ENCODE assay signal across 18 cellular contexts in genomic region chr9:129290606-129291005, GRCh38.
DNase-seq lines count a peak whose midpoint lies in the region; ATAC-seq and TF ChIP-seq lines count a peak whose summit lies in the region.
"Had no signal": no experiment of that assay in that cellular context is flagged by ENCODE, and none has a peak within 500 bp of the region (broad histone marks: within the 10 kb centered on the region; RNA-seq: fewer than 3 reads in every experiment).

No MANE protein-coding gene starts in this region.

- intact Hi-C loops in left cardiac atrium (cut with DNase I), result no loop called here
- intact Hi-C loops in upper lobe of right lung (cut with DNase I), result no loop called here

- peaks cover 4% of the 10 kb centered on the region for H3K36me3 Mint-ChIP-seq in central memory CD8-positive, alpha-beta T cell (ENCODE audit: insufficient read depth)
- H3K36me3 Mint-ChIP-seq: CD4-positive, CD25-positive, alpha-beta regulatory T cell; naive B cell; T-cell had no signal

- peaks cover 0 to 4% of the 10 kb centered on the region in 2 donors for H3K9me3 ChIP-seq in right atrium auricular region
- H3K9me3 ChIP-seq in lung (ENCODE audit: control insufficient read depth in 2 of 2, insufficient read depth in 1 of 2, low read length in 1 of 2), result no peaks in the 10 kb centered on the region
- H3K9me3 ChIP-seq in upper lobe of right lung, result no peaks in the 10 kb centered on the region

- no peaks in the 10 kb centered on the region for H3K9me3 Mint-ChIP-seq in central memory CD8-positive, alpha-beta T cell
- H3K9me3 Mint-ChIP-seq: stimulated activated naive CD8-positive, alpha-beta T cell treated with anti-CD3 and anti-CD28 coated beads, Interleukin-15, Interleukin-2, amounts not matched to agents 100 ng/mL and 50 ng/mL, for 24 hours had no signal

- H3K27me3 Mint-ChIP-seq in central memory CD8-positive, alpha-beta T cell, result no peaks in the 10 kb centered on the region
- H3K27me3 Mint-ChIP-seq: T-cell had no signal

- DNase-seq in right atrium auricular region (ENCODE audit: low spot score) (peak; percentile 28), left cardiac atrium (no peak), lung (ENCODE audit: low spot score) (peak; percentile 49), upper lobe of right lung (peak; percentile 74), NCI-H1694 (lab: John Stamatoyannopoulos, UW) (no peak), NCI-H187 treated with DMSO at 0.1 percent for 48 hours (lab: John Stamatoyannopoulos, UW) (no peak)
- no peak for DNase-seq in central memory CD8-positive, alpha-beta T cell (ENCODE audit: low spot score in 2 of 2)
- DNase-seq: amniotic stem cell; CD4-positive, CD25-positive, alpha-beta regulatory T cell; MV-4-11; naive B cell; NCI-H1694 treated with DMSO at 0.1 percent for 48 hours; NCI-H524 treated with DMSO at 0.1 percent for 48 hours; nucleus accumbens; right cardiac atrium had no signal

- no peak overlapping the region for H3K4me3 Mint-ChIP-seq in central memory CD8-positive, alpha-beta T cell
- H3K4me3 Mint-ChIP-seq: CD4-positive, CD25-positive, alpha-beta regulatory T cell; naive B cell; stimulated activated naive CD8-positive, alpha-beta T cell treated with anti-CD3 and anti-CD28 coated beads, Interleukin-15, Interleukin-2, amounts not matched to agents 100 ng/mL and 50 ng/mL, for 24 hours; T-cell had no signal

- 35 to 41% methylated on average over 16 of the region's 16 CpGs for WGBS in lung, 2 donors

- no peaks in the 10 kb centered on the region for H3K36me3 ChIP-seq in right atrium auricular region
- peaks cover 0 to 3% of the 10 kb centered on the region in 2 donors for H3K36me3 ChIP-seq in lung (ENCODE audit: control insufficient read depth in 2 of 2, insufficient read depth in 2 of 2, low read length in 2 of 2)
- H3K36me3 ChIP-seq in upper lobe of right lung, result no peaks in the 10 kb centered on the region

- H3K4me1 ChIP-seq in right atrium auricular region (no peaks in the 10 kb centered on the region), lung (ENCODE audit: control insufficient read depth in 2 of 2, insufficient read depth in 2 of 2, low read length in 2 of 2) (peaks cover 0 to 3% of the 10 kb centered on the region in 2 donors), upper lobe of right lung (peaks cover 5% of the 10 kb centered on the region)

- H3K27ac ChIP-seq in right atrium auricular region (no peak overlapping the region), lung (ENCODE audit: low read depth in 1 of 2, low read length in 1 of 2) (no peak overlapping the region), upper lobe of right lung (no peak overlapping the region)

- H3K27ac Mint-ChIP-seq in central memory CD8-positive, alpha-beta T cell (ENCODE audit: low read depth), result peak overlapping the region; percentile 59
- H3K27ac Mint-ChIP-seq: stimulated activated naive CD8-positive, alpha-beta T cell treated with anti-CD3 and anti-CD28 coated beads, Interleukin-15, Interleukin-2, amounts not matched to agents 100 ng/mL and 50 ng/mL, for 24 hours; T-cell had no signal

- TF ChIP-seq CTCF in right atrium auricular region (IDR thresholded peaks at IDR 0.05) (no peak), lung (IDR thresholded peaks at IDR 0.05; ENCODE audit: control extremely low read depth, extremely low read depth) (no peak), upper lobe of right lung (IDR thresholded peaks at IDR 0.05) (no peak)

- ATAC-seq in left cardiac atrium (no peak), lung (ENCODE audit: insufficient read depth, low FRiP score) (peak; percentile 76), upper lobe of right lung (peak; percentile 85), HG03457 (IDR thresholded peaks at IDR 0.05; ENCODE audit: unreplicated experiment) (no peak)
- no peak for ATAC-seq in central memory CD8-positive, alpha-beta T cell (replicated peaks; ENCODE audit: extremely low read depth, poor library complexity, severe bottlenecking)
- ATAC-seq: right cardiac atrium, T-cell had no signal

- H3K27me3 ChIP-seq in right atrium auricular region (no peaks in the 10 kb centered on the region), lung (ENCODE audit: control insufficient read depth, insufficient read depth) (no peaks in the 10 kb centered on the region), upper lobe of right lung (no peaks in the 10 kb centered on the region)

- no peaks in the 10 kb centered on the region for H3K4me1 Mint-ChIP-seq in central memory CD8-positive, alpha-beta T cell
- H3K4me1 Mint-ChIP-seq: CD4-positive, CD25-positive, alpha-beta regulatory T cell; T-cell had no signal

- no peak overlapping the region for H3K4me3 ChIP-seq in right atrium auricular region
- H3K4me3 ChIP-seq in lung, result no peak overlapping the region
- H3K4me3 ChIP-seq in upper lobe of right lung, result no peak overlapping the region

Comparison
In these comparisons a context has a peak if more than half of its experiments do, and no peak if none do; other contexts are left out.
1. DNase-seq: peak in right atrium auricular region (single experiment), lung (single experiment) and upper lobe of right lung (single experiment); none in left cardiac atrium (single experiment), central memory CD8-positive, alpha-beta T cell (0 of 2), NCI-H1694 (single experiment) and NCI-H187 treated with DMSO at 0.1 percent for 48 hours (single experiment).
2. ATAC-seq: peak in lung (single experiment) and upper lobe of right lung (single experiment); none in left cardiac atrium (0 of 2), central memory CD8-positive, alpha-beta T cell (single experiment) and HG03457 (single experiment).